ENCODE assay signal across 1 cellular context in genomic region chr11:66840317-66841091, GRCh38.
A peak's percentile ranks its signal among the peaks of the same experiment; 100 is the strongest.
TF ChIP-seq lines count a peak whose summit lies in the region.

No MANE protein-coding gene starts in this region.

TF ChIP-seq in K562, 482 proteins besides CTCF, POLR2A, EP300 and RAD21 (continued from another document):
- no peak for TF ChIP-seq MITF (IDR thresholded peaks at IDR 0.05)
- peak; percentile 47; the same call in 1 of the 2 replicates for TF ChIP-seq ARID1B (IDR thresholded peaks at IDR 0.05)
- TF ChIP-seq CTBP1 (IDR thresholded peaks at IDR 0.05; ENCODE audit: borderline replicate concordance): peak; percentile 99
- peak; percentile 18; the same call in 1 of the 2 replicates for TF ChIP-seq JUND (IDR thresholded peaks at IDR 0.05; ENCODE audit: borderline replicate concordance, low read depth, low read length)
- TF ChIP-seq JUND (tag; IDR thresholded peaks at IDR 0.05; ENCODE audit: borderline replicate concordance, low read depth, low read length): no peak
- no peak for TF ChIP-seq RAD51 (IDR thresholded peaks at IDR 0.05; ENCODE audit: borderline replicate concordance, low read depth)
- TF ChIP-seq OTX1 (CRISPR knock-in tag; IDR thresholded peaks at IDR 0.05): peak; percentile 23; the same call in 1 of the 2 replicates
- peak; percentile 47; the same call in 1 of the 2 replicates for TF ChIP-seq SOX6 (IDR thresholded peaks at IDR 0.05)
- TF ChIP-seq CC2D1A (IDR thresholded peaks at IDR 0.05): 0 out of 2 replicates have a peak, but pooled peaks have one; percentile 13
- 0 out of 2 replicates have a peak, but pooled peaks have one; percentile 64 for TF ChIP-seq NBN (IDR thresholded peaks at IDR 0.05; ENCODE audit: low read depth)
- no peak for TF ChIP-seq SMARCC2 (IDR thresholded peaks at IDR 0.05; ENCODE audit: low read depth)
- TF ChIP-seq MXD1 (CRISPR knock-in tag; IDR thresholded peaks at IDR 0.05; ENCODE audit: borderline replicate concordance, poor library complexity, severe bottlenecking): no peak
